Comparison of ENCODE assay signal across 1 cellular context in the genomic region with DNA sequence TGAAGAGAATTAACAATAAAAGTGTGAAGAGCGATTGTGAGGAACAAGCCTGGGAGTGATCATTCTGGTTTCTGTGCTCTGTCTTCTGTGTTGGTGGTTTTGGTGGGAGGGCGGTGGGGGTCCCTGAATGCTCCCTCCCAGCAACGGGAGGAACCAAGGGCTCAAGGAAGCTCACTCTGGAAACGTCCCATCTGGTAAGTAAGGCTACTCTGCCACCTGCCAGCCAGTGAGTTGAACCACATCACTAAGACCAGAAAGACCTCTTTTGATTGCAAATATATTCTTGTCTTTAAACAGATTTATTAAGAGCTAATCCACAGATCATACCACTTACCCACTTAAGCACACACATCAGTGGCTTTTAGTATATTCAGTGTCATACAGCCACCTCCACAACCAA.
TF ChIP-seq lines count a peak whose summit lies in the region.

No MANE protein-coding gene starts in this region.

TF ChIP-seq in HCT116, 20 proteins besides CTCF, POLR2A, EP300 and RAD21 (continued from another document):
- TF ChIP-seq, protein P1, sequence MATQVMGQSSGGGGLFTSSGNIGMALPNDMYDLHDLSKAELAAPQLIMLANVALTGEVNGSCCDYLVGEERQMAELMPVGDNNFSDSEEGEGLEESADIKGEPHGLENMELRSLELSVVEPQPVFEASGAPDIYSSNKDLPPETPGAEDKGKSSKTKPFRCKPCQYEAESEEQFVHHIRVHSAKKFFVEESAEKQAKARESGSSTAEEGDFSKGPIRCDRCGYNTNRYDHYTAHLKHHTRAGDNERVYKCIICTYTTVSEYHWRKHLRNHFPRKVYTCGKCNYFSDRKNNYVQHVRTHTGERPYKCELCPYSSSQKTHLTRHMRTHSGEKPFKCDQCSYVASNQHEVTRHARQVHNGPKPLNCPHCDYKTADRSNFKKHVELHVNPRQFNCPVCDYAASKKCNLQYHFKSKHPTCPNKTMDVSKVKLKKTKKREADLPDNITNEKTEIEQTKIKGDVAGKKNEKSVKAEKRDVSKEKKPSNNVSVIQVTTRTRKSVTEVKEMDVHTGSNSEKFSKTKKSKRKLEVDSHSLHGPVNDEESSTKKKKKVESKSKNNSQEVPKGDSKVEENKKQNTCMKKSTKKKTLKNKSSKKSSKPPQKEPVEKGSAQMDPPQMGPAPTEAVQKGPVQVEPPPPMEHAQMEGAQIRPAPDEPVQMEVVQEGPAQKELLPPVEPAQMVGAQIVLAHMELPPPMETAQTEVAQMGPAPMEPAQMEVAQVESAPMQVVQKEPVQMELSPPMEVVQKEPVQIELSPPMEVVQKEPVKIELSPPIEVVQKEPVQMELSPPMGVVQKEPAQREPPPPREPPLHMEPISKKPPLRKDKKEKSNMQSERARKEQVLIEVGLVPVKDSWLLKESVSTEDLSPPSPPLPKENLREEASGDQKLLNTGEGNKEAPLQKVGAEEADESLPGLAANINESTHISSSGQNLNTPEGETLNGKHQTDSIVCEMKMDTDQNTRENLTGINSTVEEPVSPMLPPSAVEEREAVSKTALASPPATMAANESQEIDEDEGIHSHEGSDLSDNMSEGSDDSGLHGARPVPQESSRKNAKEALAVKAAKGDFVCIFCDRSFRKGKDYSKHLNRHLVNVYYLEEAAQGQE (IDR thresholded peaks at IDR 0.05; ENCODE audit: low read depth): no peak
- TF ChIP-seq JUND (IDR thresholded peaks at IDR 0.05) (no peak), CBX3 (IDR thresholded peaks at IDR 0.05; ENCODE audit: low read depth) (no peak), EZH2phosphoT487 (IDR thresholded peaks at IDR 0.05; ENCODE audit: borderline replicate concordance) (no peak), TCF7L2 (IDR thresholded peaks at IDR 0.05; ENCODE audit: borderline replicate concordance, extremely low read depth, insufficient read depth, insufficient read length) (no peak), SP1 (IDR thresholded peaks at IDR 0.05; ENCODE audit: low read depth) (no peak), FOSL1 (IDR thresholded peaks at IDR 0.05; ENCODE audit: low read depth) (no peak), SIN3A (IDR thresholded peaks at IDR 0.05; ENCODE audit: low read depth) (no peak), ZFX (IDR thresholded peaks at IDR 0.05) (no peak), ELF1 (IDR thresholded peaks at IDR 0.05; ENCODE audit: borderline replicate concordance, low read depth) (no peak), EZH2 (IDR thresholded peaks at IDR 0.05) (no peak), CEBPB (IDR thresholded peaks at IDR 0.05; ENCODE audit: low read depth) (no peak), SRF (IDR thresholded peaks at IDR 0.05; ENCODE audit: low read depth) (no peak)
